Comparison of ENCODE assay signal across 20 cellular contexts in the genomic region with DNA sequence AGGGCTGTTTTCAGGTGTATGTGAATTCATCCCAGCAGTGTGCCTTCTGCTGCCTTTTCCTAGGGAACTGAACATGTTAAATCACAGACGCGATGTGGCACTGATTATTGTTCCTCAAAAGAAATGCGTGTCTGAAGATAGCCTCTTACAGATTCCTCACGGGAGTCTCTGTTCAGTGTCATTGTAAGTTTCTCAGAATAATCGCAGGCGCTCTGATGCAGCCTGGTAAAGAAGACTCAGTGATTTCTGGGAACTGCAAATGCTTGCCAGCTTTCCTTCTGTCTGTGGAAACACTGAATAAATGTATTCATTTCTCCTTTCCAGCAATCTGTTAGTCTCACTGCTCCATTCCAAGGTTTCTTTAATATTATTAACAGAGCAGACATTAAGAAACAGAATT. TPM values are rescaled to one million over a fixed set of nuclear protein-coding genes. Genes with fewer than 3 reads are reported as not detected.
DNase-seq lines count a peak whose midpoint lies in the region; ATAC-seq and TF ChIP-seq lines count a peak whose summit lies in the region.
"Had no signal": no experiment of that assay in that cellular context is flagged by ENCODE, and none has a peak within 500 bp of the region (broad histone marks: within the 10 kb centered on the region; RNA-seq: fewer than 3 reads in every experiment).

No MANE protein-coding gene starts in this region.

- H3K4me1 ChIP-seq in testis: peaks cover 4% of the 10 kb centered on the region
- H3K4me1 ChIP-seq: BLaER1, SJSA1 had no signal

- H3K4me1 Mint-ChIP-seq in WTC11 (no peaks in the 10 kb centered on the region), glutamatergic neuron (ENCODE audit: low read depth, unreplicated experiment) (no peaks in the 10 kb centered on the region), nephron progenitor cell (peaks cover 5% of the 10 kb centered on the region)
- H3K4me1 Mint-ChIP-seq: CD4-positive, CD25-positive, alpha-beta regulatory T cell; H9 had no signal

- H3K27ac Mint-ChIP-seq in WTC11 (no peak overlapping the region), glutamatergic neuron (ENCODE audit: unreplicated experiment) (peak overlapping the region; percentile 35), nephron progenitor cell (peak overlapping the region; percentile 24)
- H3K27ac Mint-ChIP-seq: CD4-positive, CD25-positive, alpha-beta regulatory T cell had no signal

- H3K4me3 ChIP-seq in lower leg skin (ENCODE audit: low read depth, poor library complexity, severe bottlenecking): no peak overlapping the region
- no peak overlapping the region for H3K4me3 ChIP-seq in testis
- H3K4me3 ChIP-seq: BLaER1, SJSA1 had no signal

- TF ChIP-seq CTCF in WTC11 (IDR thresholded peaks at IDR 0.05): no peak
- TF ChIP-seq CTCF in glutamatergic neuron (IDR thresholded peaks at IDR 0.05; ENCODE audit: partially characterized antibody, unreplicated experiment): no peak
- no peak for TF ChIP-seq CTCF in nephron progenitor cell (IDR thresholded peaks at IDR 0.05)
- no peak for TF ChIP-seq CTCF in lower leg skin (IDR thresholded peaks at IDR 0.05)
- TF ChIP-seq CTCF in testis (IDR thresholded peaks at IDR 0.05): no peak

- TF ChIP-seq POLR2A in lower leg skin (IDR thresholded peaks at IDR 0.05) (no peak), testis (IDR thresholded peaks at IDR 0.05) (no peak)

- CTCF ChIA-PET in WTC11 (lab: Charles Lee): no interaction called here

- no peaks in the 10 kb centered on the region for H3K27me3 ChIP-seq in testis
- H3K27me3 ChIP-seq: BLaER1, SJSA1 had no signal

- intact Hi-C loops in lower leg skin (cut with DNase I; ENCODE audit: low total_unique reads) (no loop called here), testis (cut with DNase I; ENCODE audit: low total_unique reads) (no loop called here)

- H3K27me3 Mint-ChIP-seq in WTC11 (ENCODE audit: low read depth): no peaks in the 10 kb centered on the region
- no peaks in the 10 kb centered on the region for H3K27me3 Mint-ChIP-seq in glutamatergic neuron (ENCODE audit: unreplicated experiment)
- peaks cover 4% of the 10 kb centered on the region for H3K27me3 Mint-ChIP-seq in nephron progenitor cell (ENCODE audit: low read depth, poor library complexity)
- H3K27me3 Mint-ChIP-seq: CD4-positive, CD25-positive, alpha-beta regulatory T cell had no signal

- H3K27ac ChIP-seq in testis: no peak overlapping the region
- H3K27ac ChIP-seq: BLaER1, SJSA1 had no signal

- DNase-seq in WTC11 (ENCODE audit: low spot score): peak; percentile 6
- no peak for DNase-seq in glutamatergic neuron
- DNase-seq in nephron progenitor cell: no peak
- DNase-seq in superior temporal gyrus (ENCODE audit: extremely low spot score): peak; percentile 61
- DNase-seq in dermis blood vessel endothelial cell: no peak
- DNase-seq in lower leg skin (ENCODE audit: low spot score in 2 of 2): no peak
- no peak for DNase-seq in testis
- DNase-seq: CD4-positive, CD25-positive, alpha-beta regulatory T cell; H9; NCI-H1092; NCI-H1417 treated with DMSO at 0.1 percent for 48 hours; NCI-H187 treated with DMSO at 0.1 percent for 48 hours; NCI-H2107; NCI-H2227 treated with DMSO at 0.1 percent for 48 hours; NCI-H526 treated with DMSO at 0.1 percent for 48 hours; Right ventricle myocardium superior; RPMI8226 had no signal

- no peaks in the 10 kb centered on the region for H3K36me3 ChIP-seq in testis (ENCODE audit: low read depth, missing control alignments)
- H3K36me3 ChIP-seq: BLaER1 had no signal

- H3K36me3 Mint-ChIP-seq in WTC11: peaks cover 26% of the 10 kb centered on the region
- H3K36me3 Mint-ChIP-seq in glutamatergic neuron (ENCODE audit: unreplicated experiment): no peaks in the 10 kb centered on the region
- peaks cover 37% of the 10 kb centered on the region for H3K36me3 Mint-ChIP-seq in nephron progenitor cell (ENCODE audit: low read depth)

- POLR2A ChIA-PET in WTC11 (lab: Charles Lee): no interaction called here

- H3K4me3 Mint-ChIP-seq in WTC11 (no peak overlapping the region), glutamatergic neuron (ENCODE audit: unreplicated experiment) (no peak overlapping the region), nephron progenitor cell (no peak overlapping the region)
- H3K4me3 Mint-ChIP-seq: CD4-positive, CD25-positive, alpha-beta regulatory T cell; H9 had no signal

- H3K9me3 ChIP-seq in testis: no peaks in the 10 kb centered on the region
- H3K9me3 ChIP-seq: BLaER1, SJSA1 had no signal

- ATAC-seq in WTC11: no peak

- WGBS in lower leg skin, 2 donors: 76 to 80% methylated on average over 6 of the region's 6 CpGs
- 41 to 62% methylated on average over 6 of the region's 6 CpGs for WGBS in testis, 2 donors

- H3K9me3 Mint-ChIP-seq in WTC11: no peaks in the 10 kb centered on the region
- peaks cover 1% of the 10 kb centered on the region for H3K9me3 Mint-ChIP-seq in glutamatergic neuron (ENCODE audit: unreplicated experiment)
- H3K9me3 Mint-ChIP-seq in nephron progenitor cell: no peaks in the 10 kb centered on the region
- H3K9me3 Mint-ChIP-seq: CD4-positive, CD25-positive, alpha-beta regulatory T cell; H9 had no signal

TF ChIP-seq in WTC11, 78 proteins besides CTCF, POLR2A, EP300 and RAD21 (continues in another document):
- TF ChIP-seq CREM (CRISPR knock-in tag; IDR thresholded peaks at IDR 0.05) (no peak), MYBL2 (CRISPR knock-in tag; IDR thresholded peaks at IDR 0.05) (no peak), KAT7 (CRISPR knock-in tag; IDR thresholded peaks at IDR 0.05; ENCODE audit: borderline replicate concordance) (no peak), ZNF263 (CRISPR knock-in tag; IDR thresholded peaks at IDR 0.05; ENCODE audit: low read depth) (no peak), ATF1 (CRISPR knock-in tag; IDR thresholded peaks at IDR 0.05) (no peak), ELF4 (CRISPR knock-in tag; IDR thresholded peaks at IDR 0.05; ENCODE audit: low read depth) (no peak)
- TF ChIP-seq, protein P1, sequence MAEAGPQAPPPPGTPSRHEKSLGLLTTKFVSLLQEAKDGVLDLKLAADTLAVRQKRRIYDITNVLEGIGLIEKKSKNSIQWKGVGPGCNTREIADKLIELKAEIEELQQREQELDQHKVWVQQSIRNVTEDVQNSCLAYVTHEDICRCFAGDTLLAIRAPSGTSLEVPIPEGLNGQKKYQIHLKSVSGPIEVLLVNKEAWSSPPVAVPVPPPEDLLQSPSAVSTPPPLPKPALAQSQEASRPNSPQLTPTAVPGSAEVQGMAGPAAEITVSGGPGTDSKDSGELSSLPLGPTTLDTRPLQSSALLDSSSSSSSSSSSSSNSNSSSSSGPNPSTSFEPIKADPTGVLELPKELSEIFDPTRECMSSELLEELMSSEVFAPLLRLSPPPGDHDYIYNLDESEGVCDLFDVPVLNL (CRISPR knock-in tag; IDR thresholded peaks at IDR 0.05; ENCODE audit: borderline replicate concordance, low read depth): no peak
- TF ChIP-seq, protein P2, sequence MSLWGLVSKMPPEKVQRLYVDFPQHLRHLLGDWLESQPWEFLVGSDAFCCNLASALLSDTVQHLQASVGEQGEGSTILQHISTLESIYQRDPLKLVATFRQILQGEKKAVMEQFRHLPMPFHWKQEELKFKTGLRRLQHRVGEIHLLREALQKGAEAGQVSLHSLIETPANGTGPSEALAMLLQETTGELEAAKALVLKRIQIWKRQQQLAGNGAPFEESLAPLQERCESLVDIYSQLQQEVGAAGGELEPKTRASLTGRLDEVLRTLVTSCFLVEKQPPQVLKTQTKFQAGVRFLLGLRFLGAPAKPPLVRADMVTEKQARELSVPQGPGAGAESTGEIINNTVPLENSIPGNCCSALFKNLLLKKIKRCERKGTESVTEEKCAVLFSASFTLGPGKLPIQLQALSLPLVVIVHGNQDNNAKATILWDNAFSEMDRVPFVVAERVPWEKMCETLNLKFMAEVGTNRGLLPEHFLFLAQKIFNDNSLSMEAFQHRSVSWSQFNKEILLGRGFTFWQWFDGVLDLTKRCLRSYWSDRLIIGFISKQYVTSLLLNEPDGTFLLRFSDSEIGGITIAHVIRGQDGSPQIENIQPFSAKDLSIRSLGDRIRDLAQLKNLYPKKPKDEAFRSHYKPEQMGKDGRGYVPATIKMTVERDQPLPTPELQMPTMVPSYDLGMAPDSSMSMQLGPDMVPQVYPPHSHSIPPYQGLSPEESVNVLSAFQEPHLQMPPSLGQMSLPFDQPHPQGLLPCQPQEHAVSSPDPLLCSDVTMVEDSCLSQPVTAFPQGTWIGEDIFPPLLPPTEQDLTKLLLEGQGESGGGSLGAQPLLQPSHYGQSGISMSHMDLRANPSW (CRISPR knock-in tag; conservative IDR thresholded peaks at IDR 0.05; ENCODE audit: low read depth): no peak

RNA-seq across cellular contexts. Expression of a gene that starts 28.0 kb away (rescaled TPM):
- total RNA-seq in WTC11 (2021): 1.7 to 2.8 TPM (median 2.4 TPM) in 3 replicates
- total RNA-seq in glutamatergic neuron (ENCODE audit: unreplicated experiment): 5.4 TPM
- 465 and 483 TPM in 2 replicates for total RNA-seq in dermis blood vessel endothelial cell
- 10 to 100 TPM; 24.5 to 50.8 (median 40.2) TPM for total RNA-seq in lower leg skin
- 10 to 100 TPM; 14.9 to 19.1 TPM for total RNA-seq in testis
- polyA plus RNA-seq in testis (ENCODE audit: insufficient read depth, low read depth, low replicate concordance): 21.2 TPM

RNA-seq across cellular contexts. Expression of a gene that starts 29.0 kb away (rescaled TPM):
- 8.4 to 14.3 TPM (median 12.0 TPM) in 3 replicates for total RNA-seq in WTC11 (2021)
- total RNA-seq in glutamatergic neuron (ENCODE audit: unreplicated experiment): 431 TPM
- total RNA-seq in dermis blood vessel endothelial cell: 111 and 117 TPM in 2 replicates
- total RNA-seq in lower leg skin: 10 to 100 TPM; 26.5 to 62.9 (median 41.1) TPM
- 1 to 10 TPM; 8.3 to 8.9 TPM for total RNA-seq in testis
- 30.3 TPM for polyA plus RNA-seq in testis (ENCODE audit: insufficient read depth, low read depth, low replicate concordance)
- total RNA-seq: CD4-positive, CD25-positive, alpha-beta regulatory T cell had no signal
- polyA plus RNA-seq: CD4-positive, CD25-positive, alpha-beta regulatory T cell had no signal

RNA-seq across cellular contexts. Expression of a gene that starts 38.8 kb away (rescaled TPM):
- 0.30 to 1.0 TPM (median 0.70 TPM) in 3 replicates for total RNA-seq in WTC11 (2021)
- total RNA-seq in glutamatergic neuron (ENCODE audit: unreplicated experiment): not detected
- 12.8 and 23.8 TPM in 2 replicates for total RNA-seq in dermis blood vessel endothelial cell
- total RNA-seq in lower leg skin: 100 to 1,000 TPM in 1 of 4 donors, 10 to 100 TPM in 3; 72.0 to 125 (median 80.4) TPM
- total RNA-seq in testis: 10 to 100 TPM; 21.4 to 35.0 TPM
- 85.6 TPM for polyA plus RNA-seq in testis (ENCODE audit: insufficient read depth, low read depth, low replicate concordance)
- total RNA-seq: CD4-positive, CD25-positive, alpha-beta regulatory T cell; H9; NCI-H460; SJSA1 had no signal

Comparison
In these comparisons a context has a peak if more than half of its experiments do, and no peak if none do; other contexts are left out.
1. DNase-seq: peak in WTC11 (single experiment) and superior temporal gyrus (single experiment); none in glutamatergic neuron (single experiment), nephron progenitor cell (single experiment), dermis blood vessel endothelial cell (single experiment), lower leg skin (0 of 2) and testis (single experiment).